Comparison of ENCODE assay signal across 9 cellular contexts in the genomic region with DNA sequence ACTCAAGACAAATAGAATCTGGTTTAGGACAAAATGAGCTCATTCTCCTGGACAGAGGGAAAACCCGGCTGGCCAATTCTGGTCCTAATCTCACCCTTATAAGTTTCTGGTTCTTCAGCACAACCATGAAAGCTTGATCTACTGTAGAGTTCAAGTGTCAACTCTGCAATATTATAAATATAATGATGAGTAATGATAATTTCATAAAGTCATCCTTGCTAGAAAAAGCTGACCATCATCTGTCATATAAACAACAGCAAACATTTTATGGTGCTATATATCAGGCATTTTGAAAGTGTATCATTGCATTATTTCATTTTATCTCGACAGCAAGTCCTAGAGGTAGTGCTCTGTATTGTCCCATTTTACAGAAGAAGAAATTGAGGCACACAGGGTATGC.
"Had no signal": no experiment of that assay in that cellular context is flagged by ENCODE, and none has a peak within 500 bp of the region (broad histone marks: within the 10 kb centered on the region; RNA-seq: fewer than 3 reads in every experiment).

No MANE protein-coding gene starts in this region.

- H3K9ac ChIP-seq: GM23248 had no signal

- H2AFZ ChIP-seq: GM23248 had no signal

- H3K4me1 ChIP-seq: HAP-1 had no signal

- ATAC-seq: HCT116 had no signal

- H3K9me3 ChIP-seq: HAP-1 had no signal

- H3K36me3 ChIP-seq: HAP-1 had no signal

- H3K4me3 ChIP-seq: GM23248, HAP-1 had no signal

- H3K27ac ChIP-seq: GM23248, HL-60 had no signal

- DNase-seq: GM23248, GOT3, H7, HFFc6, Karpas-422, KG1 had no signal
